Comparison of ENCODE assay signal across 27 cellular contexts in genomic region chr15:96412045-96412918, GRCh38.
"Had no signal": no experiment of that assay in that cellular context is flagged by ENCODE, and none has a peak within 500 bp of the region (broad histone marks: within the 10 kb centered on the region; RNA-seq: fewer than 3 reads in every experiment).

No MANE protein-coding gene starts in this region.

- H3K36me3 ChIP-seq: colonic mucosa, heart left ventricle, left lung, prostate gland, right atrium auricular region, suprapubic skin, transverse colon had no signal

- H3K9me3 Mint-ChIP-seq: mesothelial cell of epicardium; natural killer cell treated with Interleukin-12 subunit alpha and Interleukin-12 subunit beta and Interleukin-15 and Interleukin-18, amount 100 ng/mL, for 72 hours; stimulated activated naive CD8-positive, alpha-beta T cell treated with anti-CD3 and anti-CD28 coated beads, Interleukin-15, amount 100 ng/mL, for 72 hours had no signal

- H2AFZ ChIP-seq: hepatocyte had no signal

- H3K4me2 ChIP-seq: hepatocyte, smooth muscle cell had no signal

- H3K4me3 ChIP-seq: colonic mucosa, heart left ventricle, hepatocyte, left lung, mucosa of descending colon, prostate gland, right atrium auricular region, smooth muscle cell, suprapubic skin, transverse colon had no signal

- DNase-seq: colonic mucosa; dermis blood vessel endothelial cell; effector memory CD4-positive, alpha-beta T cell; erythroblast; heart left ventricle; kidney; left lung; mesenchymal stem cell; mucosa of descending colon; naive B cell; nucleus accumbens; stimulated activated CD4-positive, alpha-beta T cell treated with anti-CD3 and anti-CD28 coated beads, Interleukin-12 subunit alpha, Interleukin-12 subunit beta, amount 100 ng/mL, for 4 hours; stimulated activated CD4-positive, alpha-beta T cell treated with anti-CD3 and anti-CD28 coated beads, Interleukin-1b, Interleukin-23, amount 100 ng/mL, for 48 hours; stimulated activated CD4-positive, alpha-beta T cell treated with anti-CD3 and anti-CD28 coated beads, Interleukin-4, amount 100 ng/mL, for 1 hour; stimulated activated CD8-positive, alpha-beta memory T cell treated with anti-CD3 and anti-CD28 coated beads, Interleukin-4, amount 100 ng/mL, for 48 hours; stimulated activated naive CD4-positive, alpha-beta T cell; stimulated activated naive CD8-positive, alpha-beta T cell treated with anti-CD3 and anti-CD28 coated beads, Interleukin-15, amount 100 ng/mL, for 72 hours; transverse colon had no signal

- FAIRE-seq: frontal cortex, kidney had no signal

- H3K27ac ChIP-seq: colonic mucosa, heart left ventricle, hepatocyte, left lung, prostate gland, right atrium auricular region, suprapubic skin, transverse colon had no signal

- H3K79me2 ChIP-seq: hepatocyte had no signal

- H3K9me3 ChIP-seq: colonic mucosa, heart left ventricle, left lung, mucosa of descending colon, prostate gland, right atrium auricular region, suprapubic skin, transverse colon had no signal

- H3K27ac Mint-ChIP-seq: mesothelial cell of epicardium; naive B cell; natural killer cell treated with Interleukin-12 subunit alpha and Interleukin-12 subunit beta and Interleukin-15 and Interleukin-18, amount 100 ng/mL, for 72 hours; stimulated activated naive CD8-positive, alpha-beta T cell treated with anti-CD3 and anti-CD28 coated beads, Interleukin-15, amount 100 ng/mL, for 72 hours had no signal

- H3K36me3 Mint-ChIP-seq: mesothelial cell of epicardium; naive B cell; natural killer cell treated with Interleukin-12 subunit alpha and Interleukin-12 subunit beta and Interleukin-15 and Interleukin-18, amount 100 ng/mL, for 72 hours had no signal

- ATAC-seq: heart left ventricle; left lung; mucosa of descending colon; natural killer cell treated with Interleukin-12 subunit alpha and Interleukin-12 subunit beta and Interleukin-15 and Interleukin-18, amount 100 ng/mL, for 72 hours; sciatic nerve; stimulated activated naive CD8-positive, alpha-beta T cell treated with anti-CD3 and anti-CD28 coated beads, Interleukin-15, amount 100 ng/mL, for 72 hours had no signal

- H3K4me3 Mint-ChIP-seq: mesothelial cell of epicardium; naive B cell; natural killer cell treated with Interleukin-12 subunit alpha and Interleukin-12 subunit beta and Interleukin-15 and Interleukin-18, amount 100 ng/mL, for 72 hours; stimulated activated naive CD8-positive, alpha-beta T cell treated with anti-CD3 and anti-CD28 coated beads, Interleukin-15, amount 100 ng/mL, for 72 hours had no signal
